Comparison of ENCODE assay signal across 8 cellular contexts in the genomic region with DNA sequence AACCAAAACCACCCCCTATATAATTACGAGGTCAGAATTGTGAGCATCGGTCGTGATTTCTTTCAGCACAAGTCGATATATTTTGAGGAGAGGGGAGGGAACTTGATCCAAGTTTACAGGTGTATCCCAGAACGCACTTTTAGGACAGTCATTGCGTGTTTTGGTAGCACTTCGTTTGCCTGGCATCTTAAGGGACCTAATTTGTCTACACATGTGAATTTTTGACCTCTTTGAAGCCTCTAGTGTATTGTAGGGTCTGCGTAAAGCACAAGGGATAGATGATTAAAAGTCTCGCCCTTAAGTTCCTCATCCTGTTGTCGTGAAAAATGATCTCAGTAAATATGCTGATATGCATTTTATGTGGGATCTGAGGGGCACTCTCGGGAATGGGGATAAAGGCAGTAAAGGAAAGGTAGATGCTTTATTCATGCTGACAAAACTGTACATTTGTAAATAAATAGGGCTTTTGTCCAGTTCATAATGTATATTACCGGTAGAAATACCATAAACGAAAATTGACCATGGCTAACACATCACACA. TPM values are rescaled to one million over a fixed set of nuclear protein-coding genes. Genes with fewer than 3 reads are reported as not detected.
DNase-seq lines count a peak whose midpoint lies in the region; ATAC-seq, FAIRE-seq and TF ChIP-seq lines count a peak whose summit lies in the region.

No MANE protein-coding gene starts in this region.

- dilution Hi-C loops in endothelial cell of umbilical vein (cut with MboI; ENCODE audit: extremely low pct_ligation_motif_present, low sequenced_read_pairs) = no loop called here

- H3K27me3 ChIP-seq in OCI-LY3 (ENCODE audit: low read depth, low read length) = no peaks in the 10 kb centered on the region
- no peaks in the 10 kb centered on the region for H3K27me3 ChIP-seq in endothelial cell of umbilical vein (ENCODE audit: control insufficient read depth in 2 of 2, insufficient read depth in 2 of 2, low read length in 2 of 2)
- no peaks in the 10 kb centered on the region for H3K27me3 ChIP-seq in parathyroid adenoma (ENCODE audit: control insufficient read depth, insufficient read depth, low read length)

- H3K9me3 ChIP-seq in ES-I3 (ENCODE audit: control insufficient read depth, insufficient read depth, low read length) (no peaks in the 10 kb centered on the region), OCI-LY3 (ENCODE audit: insufficient read depth, low read length) (no peaks in the 10 kb centered on the region), endothelial cell of umbilical vein (replicated peaks; ENCODE audit: control insufficient read depth, insufficient read depth, low read length) (no peaks in the 10 kb centered on the region), parathyroid adenoma (ENCODE audit: control insufficient read depth, low read length) (no peaks in the 10 kb centered on the region)

- TF ChIP-seq CTCF in OCI-LY3 (IDR thresholded peaks at IDR 0.05; ENCODE audit: low read depth, low read length) = no peak
- TF ChIP-seq CTCF in endothelial cell of umbilical vein (IDR thresholded peaks at IDR 0.05; ENCODE audit: extremely low read depth in 1 of 2, insufficient read depth in 1 of 2, low read depth in 1 of 2, low read length in 2 of 2) = no peak
- no peak for TF ChIP-seq CTCF in parathyroid adenoma (IDR thresholded peaks at IDR 0.05)

- POLR2A ChIA-PET in endothelial cell of umbilical vein (lab: Charles Lee) = no interaction called here

- H3K4me2 ChIP-seq in OCI-LY3 (ENCODE audit: low read length) (peak overlapping the region; percentile 87), endothelial cell of umbilical vein (ENCODE audit: insufficient read depth, low read length) (peak overlapping the region; percentile 73), parathyroid adenoma (ENCODE audit: low read length) (peak overlapping the region; percentile 74)

- H4K20me1 ChIP-seq in OCI-LY3 (ENCODE audit: insufficient read depth, low read length) = no peaks in the 10 kb centered on the region
- H4K20me1 ChIP-seq in endothelial cell of umbilical vein (replicated peaks; ENCODE audit: control insufficient read depth, extremely low read depth, insufficient read depth, low read length) = no peaks in the 10 kb centered on the region

- H2AFZ ChIP-seq in OCI-LY3 (ENCODE audit: low read depth, low read length) (peak overlapping the region; percentile 99), endothelial cell of umbilical vein (ENCODE audit: low read depth, low read length) (peak overlapping the region; percentile 73), parathyroid adenoma (peak overlapping the region; percentile 95)

- BruUV-seq in endothelial cell of umbilical vein (replicated peaks; lab: Mats Ljungman, UMichigan) = no TSS peak

- TF ChIP-seq POLR2A in endothelial cell of umbilical vein (IDR thresholded peaks at IDR 0.05; ENCODE audit: low read depth, low read length) = no peak

- H3K36me3 ChIP-seq in ES-I3 (ENCODE audit: insufficient read depth, low read length) (0 out of 2 replicates have a peak, but pooled peaks cover 5% of the 10 kb centered on the region), OCI-LY3 (replicated peaks; ENCODE audit: low read depth, low read length) (no peaks in the 10 kb centered on the region), endothelial cell of umbilical vein (ENCODE audit: control insufficient read depth in 2 of 2, extremely low read depth in 1 of 2, insufficient read depth in 2 of 2, low read length in 2 of 2) (no peaks in the 10 kb centered on the region), parathyroid adenoma (ENCODE audit: control insufficient read depth, insufficient read depth, low read length) (no peaks in the 10 kb centered on the region)

- ATAC-seq in HG02571 (IDR thresholded peaks at IDR 0.05; ENCODE audit: unreplicated experiment) = no peak
- ATAC-seq in HG03342 (IDR thresholded peaks at IDR 0.05; ENCODE audit: unreplicated experiment) = no peak
- no peak for ATAC-seq in GM18519 (IDR thresholded peaks at IDR 0.05; ENCODE audit: low FRiP score, unreplicated experiment)

- H3K4me1 ChIP-seq in ES-I3 (ENCODE audit: insufficient read depth, low read length) (no peaks in the 10 kb centered on the region; the same call in 1 of the 2 replicates), OCI-LY3 (ENCODE audit: low read length) (peaks cover 12% of the 10 kb centered on the region; the same call in 1 of the 2 replicates), endothelial cell of umbilical vein (ENCODE audit: control insufficient read depth, extremely low read depth, insufficient read depth, low read length) (peaks cover 8% of the 10 kb centered on the region), parathyroid adenoma (no peaks in the 10 kb centered on the region)

- no peak for FAIRE-seq in endothelial cell of umbilical vein (lab: Jason Lieb, UNC)

- no peaks in the 10 kb centered on the region for H3K79me2 ChIP-seq in OCI-LY3 (ENCODE audit: low read length)
- no peaks in the 10 kb centered on the region for H3K79me2 ChIP-seq in endothelial cell of umbilical vein (ENCODE audit: control insufficient read depth, insufficient read depth, low read length)
- H3K79me2 ChIP-seq in parathyroid adenoma = no peaks in the 10 kb centered on the region

- H3K4me3 ChIP-seq in OCI-LY3 (ENCODE audit: low read length) (peak overlapping the region; percentile 90), endothelial cell of umbilical vein (replicated peaks in 1 of 3; ENCODE audit: insufficient read depth in 1 of 3, low read depth in 1 of 3, low read length in 3 of 3) (peak overlapping the region; percentile 1 to 93 (median 53)), parathyroid adenoma (ENCODE audit: low read depth, low read length) (peak overlapping the region; percentile 72)

- no peak overlapping the region for H3K27ac ChIP-seq in OCI-LY3 (ENCODE audit: low read length)
- no peak overlapping the region for H3K27ac ChIP-seq in endothelial cell of umbilical vein (ENCODE audit: insufficient read depth, low read depth, low read length)
- H3K27ac ChIP-seq in parathyroid adenoma = peak overlapping the region; percentile 45

- CTCF ChIA-PET in endothelial cell of umbilical vein (lab: Charles Lee) = interaction anchor here (1.3 to 1.8 kb wide), 4 partner anchors 11 to 122 kb away, joined by 3 to 8 read pairs (median 6); no protein-coding TSS in a partner anchor

- DNase-seq in endothelial cell of umbilical vein (ENCODE audit: low read depth, low spot score) = no peak
- DNase-seq in GM19240 (ENCODE audit: insufficient read length, low spot score) = no peak

- H3K9ac ChIP-seq in ES-I3 (ENCODE audit: low read depth, low read length) (peak overlapping the region; percentile 76), OCI-LY3 (ENCODE audit: low read length) (peak overlapping the region; percentile 62), endothelial cell of umbilical vein (replicated peaks; ENCODE audit: extremely low read depth, insufficient read depth, low read length) (peak overlapping the region; percentile 12), parathyroid adenoma (peak overlapping the region; percentile 69)

- no peaks in the 10 kb centered on the region for H3K9me1 ChIP-seq in endothelial cell of umbilical vein (replicated peaks; ENCODE audit: control insufficient read depth, extremely low read depth, insufficient read depth, low read length)

- intact Hi-C loops in endothelial cell of umbilical vein (cut with micrococcal nuclease) = loop anchor here (1.0 to 5.0 kb wide), 4 partner anchors 81 to 149 kb away; partner anchors contain the start of gene LGR4

TF ChIP-seq in endothelial cell of umbilical vein, 7 proteins besides CTCF, POLR2A, EP300 and RAD21:
- TF ChIP-seq MYC (IDR thresholded peaks at IDR 0.05; ENCODE audit: low read depth, low read length) = no peak
- TF ChIP-seq POLR2AphosphoS5 (IDR thresholded peaks at IDR 0.05; ENCODE audit: insufficient read depth, low read depth, low read length) = no peak
- TF ChIP-seq EZH2 (IDR thresholded peaks at IDR 0.05; ENCODE audit: borderline replicate concordance, low read depth, low read length, severe bottlenecking) = no peak
- no peak for TF ChIP-seq MAX (IDR thresholded peaks at IDR 0.05; ENCODE audit: insufficient read depth, insufficient read length)
- TF ChIP-seq FOS (IDR thresholded peaks at IDR 0.05; ENCODE audit: borderline replicate concordance, insufficient read depth, low read length) = no peak
- no peak for TF ChIP-seq GATA2 (IDR thresholded peaks at IDR 0.05; ENCODE audit: insufficient read depth, insufficient read length, low read depth, low read length)
- TF ChIP-seq JUN (IDR thresholded peaks at IDR 0.05; ENCODE audit: borderline replicate concordance, insufficient read depth, insufficient read length, low read depth) = no peak

RNA-seq across cellular contexts. Expression of gene CCDC34, which starts 0.6 kb away (rescaled TPM):
- total RNA-seq in endothelial cell of umbilical vein = 11.4 and 11.8 TPM in 2 replicates
- 2.0 and 2.3 TPM in 2 replicates for polyA plus RNA-seq in endothelial cell of umbilical vein
- polyA plus RNA-seq in endothelial cell of umbilical vein (2011; cell fraction: cytosol; rRNA removed) = 3.5 and 4.4 TPM in 2 replicates
- 1.4 and 1.9 TPM in 2 replicates for polyA plus RNA-seq in endothelial cell of umbilical vein (2011; cell fraction: nucleus; rRNA removed)
- 8.8 and 13.4 TPM in 2 replicates for polyA plus RNA-seq in endothelial cell of umbilical vein (2012)
- 1.1 and 1.2 TPM in 2 replicates for polyA minus RNA-seq in endothelial cell of umbilical vein
- polyA minus RNA-seq in endothelial cell of umbilical vein (2011; cell fraction: cytosol; rRNA and poly(A)+ RNA removed) = 8.4 TPM
- 0.77 and 0.82 TPM in 2 replicates for polyA minus RNA-seq in endothelial cell of umbilical vein (2011; cell fraction: nucleus; rRNA and poly(A)+ RNA removed)

Comparison
In these comparisons a context has a peak if more than half of its experiments do, and no peak if none do; other contexts are left out.
1. H3K9ac ChIP-seq: peak in every context shown above with its lines; median percentile 76 in ES-I3; 69 in parathyroid adenoma; 62 in OCI-LY3; 12 in endothelial cell of umbilical vein.